9 cellular contexts compared by ENCODE assay signal in the genomic region with DNA sequence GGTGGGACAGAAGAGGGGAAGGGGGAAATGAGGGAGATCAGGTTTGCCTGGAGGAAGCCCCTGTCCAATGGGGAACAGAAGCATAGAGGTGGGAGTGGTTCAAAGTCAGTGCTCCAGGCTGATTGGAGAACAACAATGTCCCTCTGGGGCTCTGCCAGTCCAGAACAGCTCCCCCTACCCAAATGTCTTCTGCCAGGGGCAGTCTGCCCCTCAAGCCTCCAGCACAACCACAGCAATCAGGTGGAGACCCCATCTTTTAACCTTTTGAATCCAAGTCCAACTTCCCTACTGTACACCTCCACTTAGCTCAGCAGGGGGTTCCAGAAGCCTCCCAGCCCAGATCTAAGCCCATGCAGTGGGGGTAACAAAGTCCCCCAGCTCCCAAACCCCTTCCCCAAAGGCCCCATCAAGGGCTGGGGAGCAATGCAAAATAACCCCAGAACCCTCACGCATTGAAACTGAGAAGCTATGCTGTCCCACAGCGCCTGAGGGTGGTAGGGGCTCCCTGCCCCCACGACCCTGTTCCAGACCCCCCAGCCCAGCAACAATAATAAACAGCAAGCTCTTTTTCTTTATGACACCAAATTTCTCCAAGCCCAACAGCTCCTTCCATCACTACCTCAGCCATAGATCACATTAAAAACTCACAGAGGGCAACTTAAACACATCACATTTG. TPM values are rescaled to one million over a fixed set of nuclear protein-coding genes. Genes with fewer than 3 reads are reported as not detected.
DNase-seq lines count a peak whose midpoint lies in the region; ATAC-seq and TF ChIP-seq lines count a peak whose summit lies in the region.
"Had no signal": no experiment of that assay in that cellular context is flagged by ENCODE, and none has a peak within 500 bp of the region (broad histone marks: within the 10 kb centered on the region; RNA-seq: fewer than 3 reads in every experiment).

No MANE protein-coding gene starts in this region.

- H3K4me3 ChIP-seq in AG04450 (ENCODE audit: low read depth, low read length), result peak overlapping the region; percentile 88
- H3K4me3 ChIP-seq in HFF-Myc (replicated peaks; ENCODE audit: low read depth, low read length), result peak overlapping the region; percentile 81
- H3K4me3 ChIP-seq in ascending aorta, result peak overlapping the region in 1 of 2 donors; percentile 74
- H3K4me3 ChIP-seq in muscle layer of duodenum (ENCODE audit: low read depth in 1 of 2, low read length in 2 of 2), result peak overlapping the region; percentile 71 to 75

- no peak for ATAC-seq in activated CD8-positive, alpha-beta T cell treated with anti-CD3 and anti-CD28 coated beads for 36 hours

- H3K27ac ChIP-seq in AG04450 (ENCODE audit: low read depth, low read length) (no peak overlapping the region), ascending aorta (peak overlapping the region; percentile 89 to 91), muscle layer of duodenum (ENCODE audit: low read length) (peak overlapping the region; percentile 41)

- H3K27me3 ChIP-seq in AG04450 (ENCODE audit: control insufficient read depth, insufficient read depth, low read length) (no peaks in the 10 kb centered on the region), ascending aorta (no peaks in the 10 kb centered on the region), muscle layer of duodenum (ENCODE audit: low read depth, low read length) (no peaks in the 10 kb centered on the region)

- CTCF ChIA-PET in AG04450 (lab: Charles Lee), result interaction anchor here (0.6 to 10.7 kb wide), 7 partner anchors 26 to 1739 kb away, joined by 3 to 180 read pairs (median 4); no protein-coding TSS in a partner anchor
- CTCF ChIA-PET in activated CD8-positive, alpha-beta T cell treated with anti-CD3 and anti-CD28 coated beads for 36 hours (lab: Charles Lee), result interaction anchor here (0.7 to 25.3 kb wide), 15 partner anchors 11 to 304 kb away, joined by 3 to 533 read pairs (median 4); a partner anchor contains a TSS

- H3K9me3 Mint-ChIP-seq in activated CD8-positive, alpha-beta T cell treated with anti-CD3 and anti-CD28 coated beads for 36 hours, result no peaks in the 10 kb centered on the region

- no peaks in the 10 kb centered on the region; the same call in 1 of the 2 replicates for H3K9me3 ChIP-seq in AG04450 (ENCODE audit: control insufficient read depth, insufficient read depth, low read length)
- no peaks in the 10 kb centered on the region for H3K9me3 ChIP-seq in ascending aorta
- H3K9me3 ChIP-seq in muscle layer of duodenum (ENCODE audit: control insufficient read depth in 1 of 2, low read length in 2 of 2), result no peaks in the 10 kb centered on the region

- H3K4me1 Mint-ChIP-seq in activated CD8-positive, alpha-beta T cell treated with anti-CD3 and anti-CD28 coated beads for 36 hours (ENCODE audit: low read depth), result peaks cover 35% of the 10 kb centered on the region

- H3K36me3 Mint-ChIP-seq in activated CD8-positive, alpha-beta T cell treated with anti-CD3 and anti-CD28 coated beads for 36 hours (ENCODE audit: low read depth), result no peaks in the 10 kb centered on the region

- POLR2A ChIA-PET in AG04450 (lab: Yijun Ruan, JAX), result interaction anchor here (0.6 to 1.2 kb wide), 2 partner anchors 26 to 156 kb away, joined by 3 to 8 read pairs; no protein-coding TSS in a partner anchor
- POLR2A ChIA-PET in activated CD8-positive, alpha-beta T cell treated with anti-CD3 and anti-CD28 coated beads for 36 hours (lab: Charles Lee), result interaction anchor here (0.6 to 1.8 kb wide), 6 partner anchors 25 to 230 kb away, joined by 3 to 5 read pairs (median 3); a partner anchor contains a TSS

- TF ChIP-seq CTCF in AG04450 (IDR thresholded peaks at IDR 0.05; ENCODE audit: low read depth, low read length), result no peak
- peak; percentile 14 for TF ChIP-seq CTCF in HFF-Myc (IDR thresholded peaks at IDR 0.05; ENCODE audit: low read depth, low read length, missing control alignments)
- peak in 1 of 3 experiments; percentile 17 for TF ChIP-seq CTCF in ascending aorta (IDR thresholded peaks at IDR 0.05)
- TF ChIP-seq CTCF in activated CD8-positive, alpha-beta T cell treated with anti-CD3 and anti-CD28 coated beads for 36 hours (IDR thresholded peaks at IDR 0.05), result no peak

- no peaks in the 10 kb centered on the region for H3K27me3 Mint-ChIP-seq in activated CD8-positive, alpha-beta T cell treated with anti-CD3 and anti-CD28 coated beads for 36 hours

- intact Hi-C loops in ascending aorta (cut with DNase I), result loop anchor here (5.0 kb wide), 1 partner anchor 183 kb away; no protein-coding TSS in a partner anchor
- intact Hi-C loops in activated CD8-positive, alpha-beta T cell treated with anti-CD3 and anti-CD28 coated beads for 36 hours (cut with micrococcal nuclease), result loop anchor here (10.0 kb wide), 1 partner anchor 124 kb away; a partner anchor contains a TSS

- H3K4me3 Mint-ChIP-seq in activated CD8-positive, alpha-beta T cell treated with anti-CD3 and anti-CD28 coated beads for 36 hours, result no peak overlapping the region

- DNase-seq in AG04450 (ENCODE audit: low read depth, low spot score), result no peak
- DNase-seq in HFF-Myc (ENCODE audit: extremely low read depth, low read depth), result no peak
- DNase-seq in ascending aorta (ENCODE audit: low spot score in 2 of 2), result no peak
- no peak for DNase-seq in occipital lobe (lab: John Stamatoyannopoulos, UW)
- no peak for DNase-seq in AG08396 (ENCODE audit: low spot score)
- DNase-seq in activated CD4-positive, CD25-positive, alpha-beta regulatory T cell treated with anti-CD3 and anti-CD28 coated beads, Interleukin-2, amount 50 U/mL, for 72 hours, result no peak
- no peak for DNase-seq in activated CD8-positive, alpha-beta T cell treated with anti-CD3 and anti-CD28 coated beads for 36 hours
- DNase-seq: activated effector memory CD4-positive, alpha-beta T cell treated with anti-CD3 and anti-CD28 coated beads, Interleukin-2, amount 50 U/mL, for 16 hours had no signal

- no peaks in the 10 kb centered on the region for H3K36me3 ChIP-seq in ascending aorta
- no peaks in the 10 kb centered on the region for H3K36me3 ChIP-seq in muscle layer of duodenum (ENCODE audit: control insufficient read depth in 1 of 2, insufficient read depth in 2 of 2, low read length in 2 of 2)

- H3K27ac Mint-ChIP-seq in activated CD8-positive, alpha-beta T cell treated with anti-CD3 and anti-CD28 coated beads for 36 hours, result no peak overlapping the region

- H3K4me1 ChIP-seq in ascending aorta (peaks cover 41 to 60% of the 10 kb centered on the region in 2 donors), muscle layer of duodenum (ENCODE audit: control insufficient read depth in 1 of 2, insufficient read depth in 2 of 2, low read length in 2 of 2) (peaks cover 20 to 68% of the 10 kb centered on the region in 2 donors)

RNA-seq across cellular contexts. Expression of a gene that starts 3.3 kb away (rescaled TPM):
- polyA plus RNA-seq in AG04450 (2011; rRNA removed), result 2.8 and 3.0 TPM in 2 replicates
- 3.7 and 5.3 TPM in 2 replicates for polyA minus RNA-seq in AG04450 (2011; rRNA and poly(A)+ RNA removed)
- total RNA-seq in ascending aorta (205 TPM), occipital lobe (11.9 TPM)
- 10 to 100 TPM; 26.3 to 27.6 TPM for total RNA-seq in activated CD8-positive, alpha-beta T cell treated with anti-CD3 and anti-CD28 coated beads for 36 hours

RNA-seq across cellular contexts. Expression of a gene that starts 34.3 kb away (rescaled TPM):
- polyA plus RNA-seq in AG04450 (2011; rRNA removed), result not detected in 2 replicates
- not detected in 2 replicates for polyA minus RNA-seq in AG04450 (2011; rRNA and poly(A)+ RNA removed)
- total RNA-seq in ascending aorta (10.4 TPM), occipital lobe (0.78 TPM)
- under 1 TPM; 0.51 to 0.56 TPM for total RNA-seq in activated CD8-positive, alpha-beta T cell treated with anti-CD3 and anti-CD28 coated beads for 36 hours
